ENCODE assay signal across 8 cellular contexts in genomic region chr12:89349814-89350213, GRCh38. TPM values are rescaled to one million over a fixed set of nuclear protein-coding genes. Genes with fewer than 3 reads are reported as not detected.
DNase-seq lines count a peak whose midpoint lies in the region; ATAC-seq, FAIRE-seq and TF ChIP-seq lines count a peak whose summit lies in the region.

No MANE protein-coding gene starts in this region.

- TF ChIP-seq CTCF in IMR-90 (conservative IDR thresholded peaks at IDR 0.05; ENCODE audit: low read depth, low read length) (no peak), hepatocyte (IDR thresholded peaks at IDR 0.05; ENCODE audit: poor library complexity) (no peak), sigmoid colon (IDR thresholded peaks at IDR 0.05) (no peak), D721Med (IDR thresholded peaks at IDR 0.05; ENCODE audit: insufficient read depth, missing control alignments) (no peak)

- in situ Hi-C loops in IMR-90 (cut with MboI; ENCODE audit: low sequenced_read_pairs): loop anchor here (10.0 kb wide), 1 partner anchor 175 kb away; the partner anchor contains the start of genes GALNT4 and POC1B

- peaks cover 61% of the 10 kb centered on the region for H3K36me3 Mint-ChIP-seq in activated CD4-positive, alpha-beta memory T cell treated with anti-CD3 and anti-CD28 coated beads, Interleukin-2, amount 10 ng/mL, durations not matched to agents 7 days and 5 days (ENCODE audit: low read depth)

- POLR2A ChIA-PET in IMR-90 (lab: Charles Lee; ENCODE audit: unreplicated experiment): interaction anchor here (0.5 to 5.3 kb wide), 2 partner anchors 52 to 101 kb away, joined by 3 to 54 read pairs; no protein-coding TSS in a partner anchor
- POLR2A ChIA-PET in activated CD4-positive, alpha-beta memory T cell treated with anti-CD3 and anti-CD28 coated beads, Interleukin-2, amount 10 ng/mL, durations not matched to agents 7 days and 5 days (lab: Charles Lee): interaction anchor here (0.8 to 10.5 kb wide), 13 partner anchors 17 to 330 kb away, joined by 3 to 293 read pairs (median 12); partner anchors contain the start of genes GALNT4 and POC1B

- H2AK5ac ChIP-seq in IMR-90 (ENCODE audit: low read depth, low read length): no peak overlapping the region; the same call in 1 of the 2 replicates

- no peaks in the 10 kb centered on the region for H3K9me3 Mint-ChIP-seq in activated CD4-positive, alpha-beta memory T cell treated with anti-CD3 and anti-CD28 coated beads, Interleukin-2, amount 10 ng/mL, durations not matched to agents 7 days and 5 days

- H3K36me3 ChIP-seq in IMR-90 (ENCODE audit: control insufficient read depth, insufficient read depth, low read length) (peaks cover 11% of the 10 kb centered on the region), hepatocyte (replicated peaks; ENCODE audit: insufficient read depth, low read depth) (no peaks in the 10 kb centered on the region), sigmoid colon (peaks cover 0 to 11% (median 0%) of the 10 kb centered on the region in 4 donors)

- H4K20me1 ChIP-seq in IMR-90 (ENCODE audit: insufficient read depth, low read length) (peaks cover 32% of the 10 kb centered on the region), hepatocyte (ENCODE audit: insufficient read depth, poor library complexity, severe bottlenecking) (peaks cover 11% of the 10 kb centered on the region)

- peaks cover 6% of the 10 kb centered on the region; the same call in 1 of the 2 replicates for H3K9me1 ChIP-seq in IMR-90 (ENCODE audit: insufficient read depth, low read length)

- H3K4me2 ChIP-seq in IMR-90 (ENCODE audit: low read depth, low read length) (peak overlapping the region; percentile 78), hepatocyte (peak overlapping the region; percentile 78)

- no peak for TF ChIP-seq EP300 in sigmoid colon (IDR thresholded peaks at IDR 0.05)

- peak overlapping the region; percentile 96 for H3K27ac Mint-ChIP-seq in activated CD4-positive, alpha-beta memory T cell treated with anti-CD3 and anti-CD28 coated beads, Interleukin-2, amount 10 ng/mL, durations not matched to agents 7 days and 5 days

- H3K14ac ChIP-seq in IMR-90 (replicated peaks; ENCODE audit: low read depth, low read length): peak overlapping the region; percentile 89; the same call in 1 of the 2 replicates

- TF ChIP-seq RAD21 in IMR-90 (IDR thresholded peaks at IDR 0.05; ENCODE audit: low read length): no peak; the same call in 1 of the 2 replicates

- peak overlapping the region; percentile 99 for H3K23ac ChIP-seq in IMR-90 (ENCODE audit: low read depth, low read length)

- H2AK9ac ChIP-seq in IMR-90 (replicated peaks; ENCODE audit: low read depth, low read length, poor library complexity): no peak overlapping the region

- H3K4me3 Mint-ChIP-seq in activated CD4-positive, alpha-beta memory T cell treated with anti-CD3 and anti-CD28 coated beads, Interleukin-2, amount 10 ng/mL, durations not matched to agents 7 days and 5 days: peak overlapping the region; percentile 98

- peaks cover 57% of the 10 kb centered on the region for H3K4me1 Mint-ChIP-seq in activated CD4-positive, alpha-beta memory T cell treated with anti-CD3 and anti-CD28 coated beads, Interleukin-2, amount 10 ng/mL, durations not matched to agents 7 days and 5 days

- H3K4me1 ChIP-seq in IMR-90 (ENCODE audit: control insufficient read depth, insufficient read depth, low read length) (peaks cover 9% of the 10 kb centered on the region), hepatocyte (ENCODE audit: insufficient read depth) (peaks cover 1% of the 10 kb centered on the region), sigmoid colon (peaks cover 0 to 28% (median 18%) of the 10 kb centered on the region in 4 donors)

- H3K18ac ChIP-seq in IMR-90 (ENCODE audit: low read depth, low read length): peak overlapping the region; percentile 25; the same call in 1 of the 2 replicates

- H3K27me3 ChIP-seq in IMR-90 (ENCODE audit: control insufficient read depth, insufficient read depth, low read length) (no peaks in the 10 kb centered on the region), hepatocyte (no peaks in the 10 kb centered on the region), sigmoid colon (no peaks in the 10 kb centered on the region)

- peak overlapping the region; percentile 6; the same call in 1 of the 2 replicates for H2BK20ac ChIP-seq in IMR-90 (ENCODE audit: low read depth, low read length)

- CTCF ChIA-PET in IMR-90 (lab: Yijun Ruan, JAX): no interaction called here
- CTCF ChIA-PET in activated CD4-positive, alpha-beta memory T cell treated with anti-CD3 and anti-CD28 coated beads, Interleukin-2, amount 10 ng/mL, durations not matched to agents 7 days and 5 days (lab: Charles Lee): interaction anchor here (1.6 to 9.8 kb wide), 4 partner anchors 112 to 331 kb away, joined by 3 to 92 read pairs (median 30); no protein-coding TSS in a partner anchor

- H3K4me3 ChIP-seq in IMR-90 (ENCODE audit: insufficient read depth, low read depth, low read length) (peak overlapping the region; percentile 91), hepatocyte (peak overlapping the region; percentile 37), sigmoid colon (peak overlapping the region; percentile 66 to 91 (median 87))

- H2BK15ac ChIP-seq in IMR-90 (ENCODE audit: low read depth, low read length): no peak overlapping the region

- H3K9me3 ChIP-seq in IMR-90 (ENCODE audit: control insufficient read depth, insufficient read depth, low read length) (no peaks in the 10 kb centered on the region), hepatocyte (ENCODE audit: low read depth) (no peaks in the 10 kb centered on the region), sigmoid colon (no peaks in the 10 kb centered on the region)

- H2BK120ac ChIP-seq in IMR-90 (ENCODE audit: low read depth, low read length): peak overlapping the region; percentile 33; the same call in 1 of the 2 replicates

- H2AFZ ChIP-seq in IMR-90 (replicated peaks; ENCODE audit: low read length, poor library complexity) (peak overlapping the region; percentile 32), hepatocyte (no peak overlapping the region)

- no TSS peak for BruUV-seq in IMR-90 (replicated peaks; lab: Mats Ljungman, UMichigan)

- H4K91ac ChIP-seq in IMR-90 (ENCODE audit: insufficient read depth, low read depth, low read length): 0 out of 2 replicates have a peak overlapping the region, but pooled peaks have one; percentile 9

- H3K79me1 ChIP-seq in IMR-90 (ENCODE audit: low read depth in 1 of 2, low read length in 2 of 2): peaks cover 1 to 50% of the 10 kb centered on the region in 2 experiments

- DNase-seq in CD1c-positive myeloid dendritic cell (ENCODE audit: extremely low spot score): peak; percentile 79
- DNase-seq in IMR-90: peak; percentile 81
- no peak for DNase-seq in activated CD4-positive, alpha-beta memory T cell treated with anti-CD3 and anti-CD28 coated beads, Interleukin-2, amount 10 ng/mL, durations not matched to agents 7 days and 5 days
- no peak for DNase-seq in hepatocyte (ENCODE audit: low spot score)
- DNase-seq in sigmoid colon: peak; percentile 78
- DNase-seq in D721Med (ENCODE audit: insufficient read length, low spot score): no peak

- H3K27me3 Mint-ChIP-seq in activated CD4-positive, alpha-beta memory T cell treated with anti-CD3 and anti-CD28 coated beads, Interleukin-2, amount 10 ng/mL, durations not matched to agents 7 days and 5 days: no peaks in the 10 kb centered on the region

- H2BK5ac ChIP-seq in IMR-90 (ENCODE audit: low read depth, low read length, poor library complexity, severe bottlenecking): peak overlapping the region; percentile 88

- H4K8ac ChIP-seq in IMR-90 (ENCODE audit: low read depth in 2 of 2, low read length in 2 of 2): peak overlapping the region in 1 of 2 experiments; percentile 46; a peak in 1 of 4 replicates

- no peaks in the 10 kb centered on the region for H3K9me2 ChIP-seq in hepatocyte (replicated peaks; ENCODE audit: insufficient read depth)

- H3K4ac ChIP-seq in IMR-90 (ENCODE audit: low read depth, low read length): peak overlapping the region; percentile 92; the same call in 1 of the 2 replicates

- H4K5ac ChIP-seq in IMR-90 (ENCODE audit: low read depth, low read length): no peak overlapping the region

- dilution Hi-C loops in IMR-90 (cut with HindIII; ENCODE audit: low sequenced_read_pairs, unreplicated experiment): no loop called here

- FAIRE-seq in D721Med (lab: Jason Lieb, UNC): no peak

- no peak for TF ChIP-seq POLR2A in IMR-90 (IDR thresholded peaks at IDR 0.05; ENCODE audit: low read depth, low read length)
- peak in 1 of 2 donors; percentile 28 for TF ChIP-seq POLR2A in sigmoid colon (IDR thresholded peaks at IDR 0.05)

- peak overlapping the region; percentile 89; the same call in 1 of the 2 replicates for H3K9ac ChIP-seq in IMR-90 (ENCODE audit: low read depth, low read length)

- peak overlapping the region; percentile 72 for H3K56ac ChIP-seq in IMR-90 (ENCODE audit: extremely low read depth, insufficient read depth, low read length)

- intact Hi-C loops in IMR-90 (cut with micrococcal nuclease): loop anchor here (1.0 to 5.0 kb wide), 4 partner anchors 123 to 299 kb away; no protein-coding TSS in a partner anchor
- intact Hi-C loops in sigmoid colon (cut with DNase I): loop anchor here (5.0 to 10.0 kb wide), 5 partner anchors 177 to 1205 kb away; partner anchors contain the start of genes ATP2B1, CEP290, POC1B and TMTC3

- peak overlapping the region; percentile 1; the same call in 1 of the 2 replicates for H3K27ac ChIP-seq in IMR-90 (ENCODE audit: insufficient read depth, low read length)
- peak overlapping the region; percentile 28 for H3K27ac ChIP-seq in hepatocyte
- peak overlapping the region; percentile 94 to 100 (median 95) for H3K27ac ChIP-seq in sigmoid colon

- 27% methylated on average over 2 of the region's 6 CpGs; no CpG with 5 or more reads in 1 of the 2 experiments for WGBS in IMR-90 (ENCODE audit: extremely low coverage in 2 of 2, insufficient read length in 1 of 2), 2 experiments
- WGBS in hepatocyte (ENCODE audit: low lambda C conversion rate, missing lambda C conversion rate): 29% methylated on average over 6 of the region's 6 CpGs
- WGBS in sigmoid colon, 2 donors: 36 to 73% methylated on average over 6 of the region's 6 CpGs

- H3K79me2 ChIP-seq in hepatocyte: peaks cover 37% of the 10 kb centered on the region

- ATAC-seq in IMR-90 (ENCODE audit: low read depth): no peak
- ATAC-seq in GM19035 (IDR thresholded peaks at IDR 0.05; ENCODE audit: unreplicated experiment): no peak
- no peak for ATAC-seq in HG02884 (IDR thresholded peaks at IDR 0.05; ENCODE audit: unreplicated experiment)

TF ChIP-seq in IMR-90, 13 proteins besides CTCF, POLR2A, EP300 and RAD21 (continues in another document):
- TF ChIP-seq FOS (IDR thresholded peaks at IDR 0.05; ENCODE audit: low read depth, low read length): no peak

RNA-seq across cellular contexts. Expression of gene DUSP6, which starts 2.5 kb away (rescaled TPM):
- total RNA-seq in IMR-90 (2012; rRNA removed) (70.1 and 78.6 TPM in 2 replicates), hepatocyte (52.5 and 55.4 TPM in 2 replicates), sigmoid colon (10 to 100 TPM; 31.0 to 36.4 (median 33.0) TPM)
- polyA plus RNA-seq in IMR-90 (2012; rRNA removed) (38.5 and 59.0 TPM in 2 replicates), hepatocyte (41.5 and 51.8 TPM in 2 replicates), sigmoid colon (10 to 100 TPM; 27.0 to 39.7 (median 36.3) TPM)
- polyA plus RNA-seq in IMR-90 (2012; cell fraction: cytosol; rRNA removed): 16.4 and 21.0 TPM in 2 replicates
- polyA plus RNA-seq in IMR-90 (2012; cell fraction: nucleus; rRNA removed; ENCODE audit: low replicate concordance): 213 and 221 TPM in 2 replicates
- total RNA-seq in activated CD4-positive, alpha-beta memory T cell treated with anti-CD3 and anti-CD28 coated beads, Interleukin-2, amount 10 ng/mL, durations not matched to agents 7 days and 5 days: 100 to 1,000 TPM; 170 to 171 TPM

Comparison
In these comparisons a context has a peak if more than half of its experiments do, and no peak if none do; other contexts are left out.
1. DNase-seq: peak in CD1c-positive myeloid dendritic cell (single experiment), IMR-90 (single experiment) and sigmoid colon (single experiment); none in activated CD4-positive, alpha-beta memory T cell treated with anti-CD3 and anti-CD28 coated beads, Interleukin-2, amount 10 ng/mL, durations not matched to agents 7 days and 5 days (single experiment), hepatocyte (single experiment) and D721Med (single experiment).
2. H3K27ac ChIP-seq: peak in every context shown above with its lines; median percentile 95 in sigmoid colon; 28 in hepatocyte; 1 in IMR-90.
3. H3K4me3 ChIP-seq: peak in every context shown above with its lines; median percentile 91 in IMR-90; 87 in sigmoid colon; 37 in hepatocyte.